In the genomic region with DNA sequence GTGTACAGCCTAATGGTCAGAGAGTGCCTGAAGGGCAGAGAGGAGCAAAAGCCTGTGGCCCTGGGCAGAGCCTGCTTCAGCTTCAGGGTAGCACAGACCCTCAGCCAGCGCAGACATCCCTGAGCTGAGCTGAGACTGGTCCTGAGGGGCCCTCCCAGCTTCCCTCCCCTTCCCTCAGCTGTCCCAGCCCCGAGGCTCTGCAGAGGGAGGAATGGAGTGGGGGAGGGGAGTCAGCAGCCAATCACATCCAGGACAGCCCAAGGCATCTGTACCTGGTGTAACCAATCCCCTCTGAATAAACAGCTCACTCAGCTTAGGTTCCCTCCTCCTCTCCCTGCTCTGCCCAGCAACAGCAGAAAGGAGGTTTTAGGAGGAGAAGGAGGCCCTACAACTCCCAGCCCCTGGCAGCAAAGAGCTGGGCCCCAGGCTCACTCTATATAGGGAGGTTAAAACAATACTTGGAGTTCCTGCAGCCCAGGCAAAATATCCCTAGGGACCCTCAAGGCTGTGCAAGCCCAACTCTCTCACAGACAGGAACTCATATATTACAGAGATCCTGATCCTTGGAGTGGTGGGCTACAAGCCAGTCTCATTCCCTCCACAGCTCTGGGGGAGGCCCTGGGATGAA, we compare ENCODE assay signal across 12 cellular contexts. TPM values are rescaled to one million over a fixed set of nuclear protein-coding genes. Genes with fewer than 3 reads are reported as not detected.
"Had no signal": no experiment of that assay in that cellular context is flagged by ENCODE, and none has a peak within 500 bp of the region (broad histone marks: within the 10 kb centered on the region; RNA-seq: fewer than 3 reads in every experiment).

No MANE protein-coding gene starts in this region.

RNA-seq across cellular contexts. Expression of a gene that starts 43.3 kb away (rescaled TPM):
- total RNA-seq: activated CD8-positive, alpha-beta memory T cell treated with anti-CD3 and anti-CD28 coated beads for 36 hours; activated naive CD4-positive, alpha-beta T cell treated with anti-CD3 and anti-CD28 coated beads for 36 hours; activated T-helper 17 cell treated with anti-CD3 and anti-CD28 coated beads, Interleukin-2, amount 50 U/mL, for 72 hours; dermis blood vessel endothelial cell; esophagus mucosa; kidney; liver; omental fat pad; pulmonary artery endothelial cell; T-helper 2 cell treated with Interferon-gamma antibody and Interleukin-4, amounts not matched to agents 100 ng/mL and 5 ng/mL, for 36 hours; upper lobe of right lung had no signal
- polyA plus RNA-seq: adipose tissue, liver had no signal
